ENCODE assay signal across 9 cellular contexts in the genomic region with DNA sequence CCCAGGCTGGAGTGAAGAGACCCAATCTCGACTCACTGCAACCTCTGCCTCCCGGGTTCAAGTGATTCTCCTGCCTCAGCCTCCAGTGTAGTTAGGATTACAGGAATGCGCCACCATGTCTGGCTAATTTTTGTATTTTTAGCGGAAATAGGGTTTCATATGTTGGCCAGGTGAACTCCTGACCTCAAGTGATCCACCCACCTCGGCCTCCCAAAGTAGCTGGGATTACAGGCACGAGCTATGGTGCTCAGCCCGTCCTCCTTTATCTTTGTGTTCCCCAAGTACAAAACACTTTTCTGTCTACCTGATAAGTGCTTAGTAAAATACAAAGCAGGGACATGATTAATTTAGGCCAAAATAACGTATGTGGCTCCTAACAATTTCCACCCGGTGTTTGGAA.
DNase-seq lines count a peak whose midpoint lies in the region; ATAC-seq, FAIRE-seq and TF ChIP-seq lines count a peak whose summit lies in the region.
"Had no signal": no experiment of that assay in that cellular context is flagged by ENCODE, and none has a peak within 500 bp of the region (broad histone marks: within the 10 kb centered on the region; RNA-seq: fewer than 3 reads in every experiment).

No MANE protein-coding gene starts in this region.

- no peaks in the 10 kb centered on the region for H3K9me3 Mint-ChIP-seq in CD14-positive monocyte
- H3K9me3 Mint-ChIP-seq in astrocyte (ENCODE audit: unreplicated experiment): no peaks in the 10 kb centered on the region
- H3K9me3 Mint-ChIP-seq in naive thymus-derived CD4-positive, alpha-beta T cell: peaks cover 0 to 3% (median 0%) of the 10 kb centered on the region in 11 donors

- H3K27me3 ChIP-seq in Loucy (ENCODE audit: insufficient read depth, low read length, poor library complexity, severe bottlenecking) (no peaks in the 10 kb centered on the region), astrocyte (ENCODE audit: insufficient read depth, low read length) (no peaks in the 10 kb centered on the region)
- H3K27me3 ChIP-seq in naive thymus-derived CD4-positive, alpha-beta T cell (ENCODE audit: control insufficient read depth in 2 of 2, insufficient read depth in 2 of 2, low read length in 2 of 2): no peaks in the 10 kb centered on the region

- H3K4me2 ChIP-seq in Loucy (ENCODE audit: low read depth, low read length, poor library complexity, severe bottlenecking) (peak overlapping the region; percentile 79), astrocyte (ENCODE audit: low read length) (peak overlapping the region; percentile 49)

- H3K27ac Mint-ChIP-seq in CD14-positive monocyte (peak overlapping the region; percentile 87 to 95 (median 89)), astrocyte (ENCODE audit: unreplicated experiment) (peak overlapping the region; percentile 49)
- peak overlapping the region; percentile 90 to 99 (median 97) for H3K27ac Mint-ChIP-seq in naive thymus-derived CD4-positive, alpha-beta T cell

- no peaks in the 10 kb centered on the region for H3K9me3 ChIP-seq in Loucy (ENCODE audit: insufficient read depth, low read depth, low read length)
- H3K9me3 ChIP-seq in astrocyte (ENCODE audit: insufficient read depth, low read depth, low read length): no peaks in the 10 kb centered on the region
- no peaks in the 10 kb centered on the region for H3K9me3 ChIP-seq in naive thymus-derived CD4-positive, alpha-beta T cell (ENCODE audit: control insufficient read depth in 2 of 3, low read length in 3 of 3)

- H3K9ac ChIP-seq in Loucy (ENCODE audit: low read depth, low read length, poor library complexity, severe bottlenecking) (peak overlapping the region; percentile 77), astrocyte (ENCODE audit: low read length) (no peak overlapping the region)

- H4K20me1 ChIP-seq in Loucy (ENCODE audit: insufficient read depth, low read length, poor library complexity, severe bottlenecking): no peaks in the 10 kb centered on the region
- H4K20me1 ChIP-seq in astrocyte (ENCODE audit: insufficient read depth, low read length): no peaks in the 10 kb centered on the region

- peaks cover 28% of the 10 kb centered on the region for H3K4me1 Mint-ChIP-seq in CD14-positive monocyte
- peaks cover 25% of the 10 kb centered on the region for H3K4me1 Mint-ChIP-seq in astrocyte (ENCODE audit: low read depth, unreplicated experiment)
- H3K4me1 Mint-ChIP-seq in naive thymus-derived CD4-positive, alpha-beta T cell: peaks cover 39 to 92% (median 89%) of the 10 kb centered on the region in 7 donors

- POLR2A ChIA-PET in naive thymus-derived CD4-positive, alpha-beta T cell (lab: Charles Lee): interaction anchor here (0.6 to 12.9 kb wide), 12 partner anchors 10 to 101 kb away, joined by 3 to 215 read pairs (median 18); a partner anchor contains a TSS

- 78 to 82% methylated on average over 9 of the region's 9 CpGs for WGBS in lower leg skin, 2 donors

- H3F3A ChIP-seq in Loucy (ENCODE audit: low read depth): peaks cover 18% of the 10 kb centered on the region

- no peaks in the 10 kb centered on the region for H3K9me2 ChIP-seq in Loucy (replicated peaks; ENCODE audit: low read depth, low read length)

- no peaks in the 10 kb centered on the region for H3K36me3 Mint-ChIP-seq in CD14-positive monocyte
- H3K36me3 Mint-ChIP-seq in astrocyte (ENCODE audit: low read depth, unreplicated experiment): no peaks in the 10 kb centered on the region
- H3K36me3 Mint-ChIP-seq in naive thymus-derived CD4-positive, alpha-beta T cell: peaks cover 0 to 8% (median 0%) of the 10 kb centered on the region in 5 donors

- no peak for TF ChIP-seq CTCF in CD14-positive monocyte (IDR thresholded peaks at IDR 0.05)
- TF ChIP-seq CTCF in Loucy (conservative IDR thresholded peaks at IDR 0.05; ENCODE audit: low read length): no peak
- TF ChIP-seq CTCF in astrocyte (IDR thresholded peaks at IDR 0.05; ENCODE audit: insufficient read depth, low read depth, low read length): no peak
- no peak for TF ChIP-seq CTCF in lower leg skin (IDR thresholded peaks at IDR 0.05)

- H3K79me2 ChIP-seq in Loucy (ENCODE audit: insufficient read depth, low read length): no peaks in the 10 kb centered on the region
- no peaks in the 10 kb centered on the region for H3K79me2 ChIP-seq in astrocyte (ENCODE audit: insufficient read depth, low read length)

- ATAC-seq in naive thymus-derived CD4-positive, alpha-beta T cell: no peak
- no peak for ATAC-seq in GM19324 (IDR thresholded peaks at IDR 0.05; ENCODE audit: low FRiP score, unreplicated experiment)

- DNase-seq in CD14-positive monocyte (ENCODE audit: low spot score): no peak
- DNase-seq in astrocyte (ENCODE audit: low read depth): no peak
- DNase-seq in naive thymus-derived CD4-positive, alpha-beta T cell: no peak
- DNase-seq in middle frontal gyrus (ENCODE audit: extremely low spot score, low spot score): no peak
- DNase-seq in NCI-H69 (lab: John Stamatoyannopoulos, UW): no peak
- no peak for DNase-seq in lower leg skin (ENCODE audit: low spot score in 2 of 2)
- DNase-seq: NCI-H446 had no signal

- H3K36me3 ChIP-seq in Loucy (ENCODE audit: insufficient read depth, low read length): no peaks in the 10 kb centered on the region
- no peaks in the 10 kb centered on the region for H3K36me3 ChIP-seq in astrocyte (ENCODE audit: insufficient read depth, low read length)
- no peaks in the 10 kb centered on the region for H3K36me3 ChIP-seq in naive thymus-derived CD4-positive, alpha-beta T cell (ENCODE audit: control insufficient read depth in 2 of 3, insufficient read depth in 3 of 3, low read length in 3 of 3)

- H3K27me3 Mint-ChIP-seq in CD14-positive monocyte (ENCODE audit: low read depth in 3 of 3): no peaks in the 10 kb centered on the region
- no peaks in the 10 kb centered on the region for H3K27me3 Mint-ChIP-seq in astrocyte (ENCODE audit: low read depth, unreplicated experiment)
- no peaks in the 10 kb centered on the region for H3K27me3 Mint-ChIP-seq in naive thymus-derived CD4-positive, alpha-beta T cell

- TF ChIP-seq POLR2A in lower leg skin (IDR thresholded peaks at IDR 0.05): no peak

- no peak for FAIRE-seq in astrocyte (lab: Jason Lieb, UNC)

- H3K4me1 ChIP-seq in Loucy (ENCODE audit: insufficient read depth, low read length, poor library complexity, severe bottlenecking) (peaks cover 60% of the 10 kb centered on the region), astrocyte (ENCODE audit: insufficient read depth, low read length) (peaks cover 28% of the 10 kb centered on the region)
- H3K4me1 ChIP-seq in naive thymus-derived CD4-positive, alpha-beta T cell (ENCODE audit: control insufficient read depth in 2 of 2, insufficient read depth in 2 of 2, low read length in 2 of 2): peaks cover 47 to 79% of the 10 kb centered on the region in 2 donors

- H3K4me3 ChIP-seq in Loucy (ENCODE audit: low read length, poor library complexity, severe bottlenecking) (peak overlapping the region; percentile 60), astrocyte (ENCODE audit: insufficient read depth, low read depth, low read length) (no peak overlapping the region), lower leg skin (ENCODE audit: low read depth, poor library complexity, severe bottlenecking) (no peak overlapping the region)
- peak overlapping the region; percentile 31 for H3K4me3 ChIP-seq in naive thymus-derived CD4-positive, alpha-beta T cell (ENCODE audit: low read length)

- peak overlapping the region; percentile 34 to 83 for H3K4me3 Mint-ChIP-seq in CD14-positive monocyte
- peak overlapping the region; percentile 8 for H3K4me3 Mint-ChIP-seq in astrocyte (ENCODE audit: unreplicated experiment)
- H3K4me3 Mint-ChIP-seq in naive thymus-derived CD4-positive, alpha-beta T cell: peak overlapping the region; percentile 63 to 90 (median 82)

- peak overlapping the region; percentile 28 for H3K27ac ChIP-seq in astrocyte (ENCODE audit: low read depth, low read length)
- peak overlapping the region; percentile 87 for H3K27ac ChIP-seq in naive thymus-derived CD4-positive, alpha-beta T cell (ENCODE audit: low read depth, low read length)

- no peak overlapping the region for H2AFZ ChIP-seq in Loucy (ENCODE audit: low read length)
- H2AFZ ChIP-seq in astrocyte (ENCODE audit: low read depth, low read length): no peak overlapping the region

- intact Hi-C loops in CD14-positive monocyte (cut with micrococcal nuclease) (no loop called here), lower leg skin (cut with DNase I; ENCODE audit: low total_unique reads) (no loop called here)
- intact Hi-C loops in naive thymus-derived CD4-positive, alpha-beta T cell (cut with micrococcal nuclease): loop anchor here (1.0 to 10.0 kb wide), 12 partner anchors 12 to 1795 kb away; a partner anchor contains a TSS

- CTCF ChIA-PET in naive thymus-derived CD4-positive, alpha-beta T cell (lab: Charles Lee): interaction anchor here (0.6 to 4.3 kb wide), 5 partner anchors 14 to 185 kb away, joined by 3 to 20 read pairs (median 6); no protein-coding TSS in a partner anchor

Comparison
In these comparisons a context has a peak if more than half of its experiments do, and no peak if none do; other contexts are left out.
1. H3K4me3 Mint-ChIP-seq: peak in every context shown above with its lines; median percentile 82 in naive thymus-derived CD4-positive, alpha-beta T cell; 58 in CD14-positive monocyte; 8 in astrocyte.
2. H3K4me3 ChIP-seq: peak in Loucy (single experiment) and naive thymus-derived CD4-positive, alpha-beta T cell (single experiment); none in astrocyte (single experiment) and lower leg skin (single experiment).
3. intact Hi-C loops: an anchor here in naive thymus-derived CD4-positive, alpha-beta T cell (1.0 to 10.0 kb wide); none called in CD14-positive monocyte and lower leg skin.
4. Peak in every context shown above with its lines, with median percentiles within 50 percentile points of each other: H3K27ac Mint-ChIP-seq.